ENCODE assay signal across 1 cellular context in genomic region chr17:57861000-57861736, GRCh38.
TF ChIP-seq lines count a peak whose summit lies in the region.

No MANE protein-coding gene starts in this region.

TF ChIP-seq in K562, 482 proteins besides CTCF, POLR2A, EP300 and RAD21 (continued from another document):
- TF ChIP-seq CREB3 (tag; conservative IDR thresholded peaks at IDR 0.05; ENCODE audit: low read depth) (no peak), ZNF274 (IDR thresholded peaks at IDR 0.05; ENCODE audit: borderline replicate concordance, low read depth, low read length) (no peak), PKNOX1 (IDR thresholded peaks at IDR 0.05) (no peak), FOXO4 (CRISPR knock-in tag; IDR thresholded peaks at IDR 0.05) (no peak), ETV1 (tag; conservative IDR thresholded peaks at IDR 0.05; ENCODE audit: low read depth) (0 out of 2 replicates have a peak, but pooled peaks have one; percentile 14), SMAD1 (IDR thresholded peaks at IDR 0.05; ENCODE audit: low read depth, low read length, partially characterized antibody) (no peak), FOXA3 (CRISPR knock-in tag; conservative IDR thresholded peaks at IDR 0.05 in 1 of 2, IDR thresholded peaks at IDR 0.05 in 1 of 2) (peak in 1 of 2 experiments; percentile 5; a peak in 1 of 4 replicates), GTF3C2 (IDR thresholded peaks at IDR 0.05; ENCODE audit: borderline replicate concordance, extremely low read depth, insufficient read length) (no peak), ETV6 (IDR thresholded peaks at IDR 0.05; ENCODE audit: borderline replicate concordance in 1 of 2, low read depth in 2 of 2, low read length in 1 of 2) (peak in 1 of 2 experiments; percentile 88; a peak in 2 of 4 replicates), ETV6 (CRISPR knock-in tag; IDR thresholded peaks at IDR 0.05; ENCODE audit: borderline replicate concordance) (no peak), TCF7L2 (IDR thresholded peaks at IDR 0.05; ENCODE audit: low read depth, low read length) (peak; percentile 79), ATF2 (CRISPR knock-in tag; IDR thresholded peaks at IDR 0.05) (no peak), MAFG (tag; conservative IDR thresholded peaks at IDR 0.05) (no peak), SPI1 (IDR thresholded peaks at IDR 0.05; ENCODE audit: borderline replicate concordance, low read depth, low read length) (peak; percentile 64; the same call in 1 of the 2 replicates), ESRRA (IDR thresholded peaks at IDR 0.05; ENCODE audit: borderline replicate concordance, low read depth) (peak; percentile 92), SIN3B (IDR thresholded peaks at IDR 0.05; ENCODE audit: low read depth) (no peak), HDAC8 (tag; IDR thresholded peaks at IDR 0.05) (no peak), TCF7 (IDR thresholded peaks at IDR 0.05; ENCODE audit: borderline replicate concordance) (peak; percentile 98), ZFX (CRISPR knock-in tag; IDR thresholded peaks at IDR 0.05) (0 out of 2 replicates have a peak, but pooled peaks have one; percentile 25), GATA2 (CRISPR knock-in tag; IDR thresholded peaks at IDR 0.05) (peak; percentile 54; the same call in 1 of the 2 replicates), CTBP1 (IDR thresholded peaks at IDR 0.05; ENCODE audit: borderline replicate concordance) (peak; percentile 70; the same call in 1 of the 2 replicates), MYNN (IDR thresholded peaks at IDR 0.05) (no peak), MYNN (CRISPR knock-in tag; IDR thresholded peaks at IDR 0.05) (no peak), MBD2 (IDR thresholded peaks at IDR 0.05; ENCODE audit: borderline replicate concordance, low read depth) (no peak), SP1 (CRISPR knock-in tag; IDR thresholded peaks at IDR 0.05) (0 out of 2 replicates have a peak, but pooled peaks have one; percentile 22), PHF8 (IDR thresholded peaks at IDR 0.05; ENCODE audit: borderline replicate concordance, low read length) (no peak), ZNF263 (CRISPR knock-in tag; IDR thresholded peaks at IDR 0.05; ENCODE audit: borderline replicate concordance) (peak; percentile 50; the same call in 1 of the 2 replicates), CHD4 (IDR thresholded peaks at IDR 0.05; ENCODE audit: insufficient read depth, insufficient replicate concordance, low read depth, low read length, poor library complexity, severe bottlenecking) (no peak), POLR2AphosphoS5 (IDR thresholded peaks at IDR 0.05; ENCODE audit: control insufficient read depth, insufficient read depth, low read depth, low read length) (no peak), RFX1 (IDR thresholded peaks at IDR 0.05) (no peak), RHOXF2B (CRISPR knock-in tag; conservative IDR thresholded peaks at IDR 0.05) (no peak), GATAD2A (IDR thresholded peaks at IDR 0.05) (no peak), NR1H2 (CRISPR knock-in tag; IDR thresholded peaks at IDR 0.05) (no peak), GTF2A2 (tag; IDR thresholded peaks at IDR 0.05) (no peak), SMARCE1 (IDR thresholded peaks at IDR 0.05) (peak; percentile 48; the same call in 1 of the 2 replicates), ZNF121 (CRISPR knock-in tag; conservative IDR thresholded peaks at IDR 0.05) (peak; percentile 52), HES1 (IDR thresholded peaks at IDR 0.05; ENCODE audit: low read depth) (no peak), HMG20A (CRISPR knock-in tag; conservative IDR thresholded peaks at IDR 0.05) (no peak), ZNF778 (CRISPR knock-in tag; IDR thresholded peaks at IDR 0.05) (no peak), MAZ (CRISPR knock-in tag; conservative IDR thresholded peaks at IDR 0.05 in 1 of 2, IDR thresholded peaks at IDR 0.05 in 1 of 2) (peak in 1 of 2 experiments; percentile 79; a peak in 2 of 4 replicates), STAT6 (CRISPR knock-in tag; IDR thresholded peaks at IDR 0.05) (no peak), ZBTB49 (CRISPR knock-in tag; IDR thresholded peaks at IDR 0.05; ENCODE audit: borderline replicate concordance) (no peak), PATZ1 (CRISPR knock-in tag; IDR thresholded peaks at IDR 0.05; ENCODE audit: borderline replicate concordance) (no peak)
